1 cellular context compared by ENCODE assay signal in genomic region chr6:27146456-27146705, GRCh38.
TF ChIP-seq lines count a peak whose summit lies in the region.

No MANE protein-coding gene starts in this region.

TF ChIP-seq in GM12878, 131 proteins besides CTCF, POLR2A, EP300 and RAD21 (continued from another document):
- 0 out of 2 replicates have a peak, but pooled peaks have one; percentile 4 for TF ChIP-seq KAT2A (conservative IDR thresholded peaks at IDR 0.05; ENCODE audit: control insufficient read depth, low read depth, low read length)
